Comparison of ENCODE assay signal across 21 cellular contexts in genomic region chr6:122654016-122654415, GRCh38. TPM values are rescaled to one million over a fixed set of nuclear protein-coding genes. Genes with fewer than 3 reads are reported as not detected.
DNase-seq lines count a peak whose midpoint lies in the region; ATAC-seq and TF ChIP-seq lines count a peak whose summit lies in the region.
"Had no signal": no experiment of that assay in that cellular context is flagged by ENCODE, and none has a peak within 500 bp of the region (broad histone marks: within the 10 kb centered on the region; RNA-seq: fewer than 3 reads in every experiment).

No MANE protein-coding gene starts in this region.

- H3K27ac ChIP-seq in PC-3 (ENCODE audit: low read length) (peak overlapping the region; percentile 99), body of pancreas (no peak overlapping the region)
- H3K27ac ChIP-seq: KMS-11 had no signal

- peaks cover 13% of the 10 kb centered on the region for H3F3A ChIP-seq in PC-3 (ENCODE audit: low read length, unreplicated experiment)

- H3K27me3 ChIP-seq in PC-3 (ENCODE audit: low read length) (no peaks in the 10 kb centered on the region), body of pancreas (no peaks in the 10 kb centered on the region)

- H3K36me3 ChIP-seq in PC-3 (ENCODE audit: low read depth, low read length) = no peaks in the 10 kb centered on the region
- no peaks in the 10 kb centered on the region for H3K36me3 ChIP-seq in body of pancreas (replicated peaks in 1 of 2; ENCODE audit: insufficient read depth in 1 of 2, low read depth in 2 of 2)

- CTCF ChIA-PET in PC-3 (lab: Charles Lee) = no interaction called here

- no TSS peak for BruUV-seq in PC-3 (replicated peaks; lab: Mats Ljungman, UMichigan)

- no peak for TF ChIP-seq CTCF in PC-3 (conservative IDR thresholded peaks at IDR 0.05; ENCODE audit: low read depth, low read length)
- no peak for TF ChIP-seq CTCF in astrocyte of the cerebellum (IDR thresholded peaks at IDR 0.05; ENCODE audit: low read depth, low read length, missing control alignments)
- TF ChIP-seq CTCF in fibroblast of villous mesenchyme (IDR thresholded peaks at IDR 0.05; ENCODE audit: insufficient read depth, low read depth, low read length) = no peak
- TF ChIP-seq CTCF in body of pancreas (IDR thresholded peaks at IDR 0.05) = no peak

- in situ Hi-C loops in astrocyte of the cerebellum (cut with HindIII; ENCODE audit: low sequenced_read_pairs) = no loop called here

- H3K9me2 ChIP-seq in PC-3 (replicated peaks; ENCODE audit: low read length) = no peaks in the 10 kb centered on the region
- H3K9me2 ChIP-seq: SK-N-SH had no signal

- DNase-seq in PC-3 (no peak), astrocyte of the cerebellum (ENCODE audit: low read depth) (peak; percentile 31), fibroblast of villous mesenchyme (ENCODE audit: low read depth) (peak; percentile 69), NCI-H345 treated with DMSO at 0.1 percent for 48 hours (lab: John Stamatoyannopoulos, UW; ENCODE audit: unreplicated experiment) (no peak), body of pancreas (no peak), SHP77 (lab: John Stamatoyannopoulos, UW) (no peak)
- DNase-seq: CD4-positive, alpha-beta T cell; COR-L47; DND-41; IMR-90; NCI-H1105; NCI-H146; NCI-H2029; NCI-H446 treated with DMSO at 0.1 percent for 48 hours; NCI-H526 treated with DMSO at 0.1 percent for 48 hours; RPMI8226; SIG-M5; SK-N-SH had no signal

- H3K9ac ChIP-seq in PC-3 (ENCODE audit: low read length) = no peak overlapping the region
- H3K9ac ChIP-seq: KMS-11, SK-N-SH had no signal

- H3K9me3 ChIP-seq in PC-3 (ENCODE audit: low read length) = no peaks in the 10 kb centered on the region
- no peaks in the 10 kb centered on the region for H3K9me3 ChIP-seq in body of pancreas
- H3K9me3 ChIP-seq: SK-N-SH had no signal

- intact Hi-C loops in PC-3 (cut with micrococcal nuclease) = loop anchor here (1.0 to 10.0 kb wide), 2 partner anchors 22 to 159 kb away; no protein-coding TSS in a partner anchor
- intact Hi-C loops in body of pancreas (cut with DNase I) = no loop called here

- H3K79me2 ChIP-seq in PC-3 (ENCODE audit: low read length) = peaks cover 21% of the 10 kb centered on the region; the same call in 1 of the 2 replicates

- H4K20me1 ChIP-seq in PC-3 (ENCODE audit: low read length) = no peaks in the 10 kb centered on the region

- no peak overlapping the region for H3K4me3 ChIP-seq in PC-3 (ENCODE audit: low read length)
- no peak overlapping the region for H3K4me3 ChIP-seq in astrocyte of the cerebellum (ENCODE audit: low read depth, low read length)
- no peak overlapping the region for H3K4me3 ChIP-seq in fibroblast of villous mesenchyme (ENCODE audit: low read depth, low read length)
- no peak overlapping the region for H3K4me3 ChIP-seq in body of pancreas
- H3K4me3 ChIP-seq: GM12878 had no signal

- no peak overlapping the region for H2AFZ ChIP-seq in PC-3 (ENCODE audit: low read length)

- 84 to 95% methylated on average over 2 of the region's 2 CpGs for WGBS in body of pancreas, 2 donors

- POLR2A ChIA-PET in PC-3 (lab: Charles Lee; ENCODE audit: unreplicated experiment) = no interaction called here

- TF ChIP-seq POLR2A in body of pancreas (IDR thresholded peaks at IDR 0.05) = no peak

- peak overlapping the region; percentile 82; the same call in 1 of the 2 replicates for H3K4me2 ChIP-seq in PC-3 (ENCODE audit: low read length)
- H3K4me2 ChIP-seq: KMS-11, SK-N-SH had no signal

- peaks cover 73% of the 10 kb centered on the region for H3K4me1 ChIP-seq in PC-3 (ENCODE audit: insufficient read depth, low read length)
- peaks cover 8% of the 10 kb centered on the region for H3K4me1 ChIP-seq in body of pancreas

- ATAC-seq in PC-3 (no peak), GM21515 (IDR thresholded peaks at IDR 0.05; ENCODE audit: unreplicated experiment) (no peak), body of pancreas (no peak)
- ATAC-seq: GM12878 had no signal

RNA-seq across cellular contexts. Expression of gene PKIB, which starts 43.8 kb away (rescaled TPM):
- 22.4 and 28.0 TPM in 2 replicates for total RNA-seq in PC-3 (2014; rRNA removed)
- 12.2 and 13.8 TPM in 2 replicates for total RNA-seq in fibroblast of villous mesenchyme
- 10 to 100 TPM in 1 of 2 donors, not detected in 1; 13.0 TPM for total RNA-seq in body of pancreas

Comparison
In these comparisons a context has a peak if more than half of its experiments do, and no peak if none do; other contexts are left out.
1. DNase-seq: peak in astrocyte of the cerebellum (single experiment) and fibroblast of villous mesenchyme (single experiment); none in PC-3 (single experiment), NCI-H345 treated with DMSO at 0.1 percent for 48 hours (single experiment), body of pancreas (0 of 4) and SHP77 (0 of 2).